In genomic region chrX:14676431-14676830, GRCh38 we compare ENCODE assay signal across 15 cellular contexts.
DNase-seq lines count a peak whose midpoint lies in the region; ATAC-seq and TF ChIP-seq lines count a peak whose summit lies in the region.
"Had no signal": no experiment of that assay in that cellular context is flagged by ENCODE, and none has a peak within 500 bp of the region (broad histone marks: within the 10 kb centered on the region; RNA-seq: fewer than 3 reads in every experiment).

No MANE protein-coding gene starts in this region.

- H2BK15ac ChIP-seq in mesenchymal stem cell (ENCODE audit: low read depth, poor library complexity, severe bottlenecking) = no peak overlapping the region

- no peak overlapping the region for H2AFZ ChIP-seq in mesenchymal stem cell (ENCODE audit: low read depth, low read length)

- DNase-seq in ELR (ENCODE audit: low read depth) (peak; percentile 14), M059J (ENCODE audit: low read depth) (peak; percentile 62), epithelial cell of esophagus (ENCODE audit: low read depth) (peak; percentile 10), mesenchymal stem cell (peak; percentile 51), GM13976 (ENCODE audit: low spot score) (no peak), lower leg skin (ENCODE audit: low spot score in 2 of 2) (no peak), NCI-H146 (lab: John Stamatoyannopoulos, UW) (no peak)
- DNase-seq: HCEC 1CT, MV-4-11, NCI-H1436, NCI-H226, NCI-H526 treated with DMSO at 0.1 percent for 48 hours, T-helper 1 cell had no signal

- in situ Hi-C loops in GM13976 (cut with MboI; ENCODE audit: low sequenced_read_pairs, unreplicated experiment) = no loop called here

- no CpG with 5 or more reads among the region's 1 CpG for WGBS in mesenchymal stem cell
- 72 to 81% methylated on average over 1 of the region's 1 CpG for WGBS in lower leg skin, 2 donors

- no peak overlapping the region for H4K8ac ChIP-seq in mesenchymal stem cell (ENCODE audit: low read length)

- H2BK12ac ChIP-seq in mesenchymal stem cell (ENCODE audit: low read length in 2 of 2) = no peak overlapping the region

- H2BK120ac ChIP-seq in mesenchymal stem cell (ENCODE audit: low read depth, low read length) = no peak overlapping the region

- H3K27me3 ChIP-seq in mesenchymal stem cell (ENCODE audit: control insufficient read depth in 1 of 2, insufficient read depth in 1 of 2, low read length in 2 of 2) = no peaks in the 10 kb centered on the region

- H3K27ac ChIP-seq in mesenchymal stem cell (ENCODE audit: low read length, poor library complexity, severe bottlenecking) = no peak overlapping the region
- H3K27ac ChIP-seq: BLaER1 had no signal

- no peak overlapping the region for H2BK5ac ChIP-seq in mesenchymal stem cell (ENCODE audit: low read depth, low read length, poor library complexity, severe bottlenecking)

- no peak for TF ChIP-seq POLR2A in lower leg skin (IDR thresholded peaks at IDR 0.05)

- H3K14ac ChIP-seq in mesenchymal stem cell (ENCODE audit: low read length in 2 of 2) = no peak overlapping the region

- no peak overlapping the region for H3K4me2 ChIP-seq in mesenchymal stem cell (ENCODE audit: low read length, poor library complexity, severe bottlenecking)
- H3K4me2 ChIP-seq: BLaER1 had no signal

- peaks cover 6% of the 10 kb centered on the region for H3K4me1 ChIP-seq in mesenchymal stem cell (ENCODE audit: control insufficient read depth, insufficient read depth, low read depth, low read length)
- H3K4me1 ChIP-seq: BLaER1 had no signal

- H3K9ac ChIP-seq in mesenchymal stem cell (ENCODE audit: low read length) = no peak overlapping the region
- H3K9ac ChIP-seq: BLaER1 had no signal

- H3K4me3 ChIP-seq in epithelial cell of esophagus (ENCODE audit: low read length) (no peak overlapping the region), mesenchymal stem cell (ENCODE audit: insufficient read depth in 1 of 2, low read depth in 1 of 2, low read length in 2 of 2) (no peak overlapping the region), lower leg skin (ENCODE audit: low read depth, poor library complexity, severe bottlenecking) (no peak overlapping the region)
- H3K4me3 ChIP-seq: BLaER1 had no signal

- no peak overlapping the region for H3K23ac ChIP-seq in mesenchymal stem cell (ENCODE audit: low read length in 2 of 2)

- no peak overlapping the region for H2AK5ac ChIP-seq in mesenchymal stem cell (ENCODE audit: low read length, severe bottlenecking)

- intact Hi-C loops in lower leg skin (cut with DNase I; ENCODE audit: low total_unique reads) = no loop called here

- H3K4ac ChIP-seq in mesenchymal stem cell (ENCODE audit: low read depth in 1 of 2, low read length in 2 of 2) = no peak overlapping the region

- TF ChIP-seq CTCF in epithelial cell of esophagus (IDR thresholded peaks at IDR 0.05; ENCODE audit: insufficient read depth, low read depth, low read length, missing control alignments) (no peak), GM13976 (IDR thresholded peaks at IDR 0.05; ENCODE audit: borderline replicate concordance, control extremely low read depth, extremely low read depth, insufficient read depth, missing control alignments) (no peak), lower leg skin (IDR thresholded peaks at IDR 0.05) (no peak)

- H3K18ac ChIP-seq in mesenchymal stem cell (ENCODE audit: low read depth in 1 of 2, low read length in 2 of 2) = no peak overlapping the region

- no peaks in the 10 kb centered on the region for H3K36me3 ChIP-seq in mesenchymal stem cell (ENCODE audit: control insufficient read depth in 1 of 2, insufficient read depth in 2 of 2, low read depth in 1 of 2, low read length in 2 of 2)
- H3K36me3 ChIP-seq: BLaER1 had no signal

- ATAC-seq in HG03342 (IDR thresholded peaks at IDR 0.05; ENCODE audit: unreplicated experiment) = no peak

- H3K9me3 ChIP-seq in mesenchymal stem cell (ENCODE audit: control insufficient read depth, low read length) = no peaks in the 10 kb centered on the region
- H3K9me3 ChIP-seq: BLaER1 had no signal

- H4K91ac ChIP-seq in mesenchymal stem cell (ENCODE audit: low read length) = no peak overlapping the region

- no peaks in the 10 kb centered on the region for H3K79me1 ChIP-seq in mesenchymal stem cell (replicated peaks; ENCODE audit: low read length, poor library complexity, severe bottlenecking)

Comparison
In these comparisons a context has a peak if more than half of its experiments do, and no peak if none do; other contexts are left out.
1. DNase-seq: peak in ELR (single experiment), M059J (single experiment), epithelial cell of esophagus (single experiment) and mesenchymal stem cell (single experiment); none in GM13976 (single experiment), lower leg skin (0 of 2) and NCI-H146 (single experiment).